In the genomic region with DNA sequence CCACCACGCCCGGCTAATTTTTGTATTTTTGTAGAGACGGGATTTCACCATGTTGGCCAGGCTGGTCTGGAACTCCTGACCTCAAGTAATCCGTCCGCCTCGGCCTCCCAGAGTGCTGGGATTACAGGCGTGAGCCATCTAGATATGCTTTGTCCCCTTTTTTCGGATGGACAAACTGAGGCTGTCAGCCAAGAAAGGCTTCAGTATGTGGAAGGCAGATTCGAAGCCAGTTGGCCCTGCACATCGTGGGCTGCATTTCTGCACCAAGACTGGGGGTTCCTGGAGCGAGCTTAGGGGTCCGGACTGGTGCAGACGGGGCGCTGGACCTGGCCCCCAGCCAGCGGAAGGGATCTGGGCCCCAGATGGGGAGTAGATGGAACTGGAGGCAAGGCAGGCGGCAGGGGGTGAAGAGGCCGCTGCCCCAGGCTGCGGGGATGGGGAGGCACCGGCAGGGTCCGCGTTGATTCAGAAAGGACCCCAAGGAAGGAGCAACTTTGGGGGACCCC, we compare ENCODE assay signal across 1 cellular context.
TF ChIP-seq lines count a peak whose summit lies in the region.

No MANE protein-coding gene starts in this region.

TF ChIP-seq in HepG2, 621 proteins besides CTCF, POLR2A, EP300 and RAD21:
- no peak for TF ChIP-seq HMG20B (CRISPR knock-in tag; conservative IDR thresholded peaks at IDR 0.05)
- no peak for TF ChIP-seq ZFP36L2 (CRISPR knock-in tag; IDR thresholded peaks at IDR 0.05)
- TF ChIP-seq, protein P1, sequence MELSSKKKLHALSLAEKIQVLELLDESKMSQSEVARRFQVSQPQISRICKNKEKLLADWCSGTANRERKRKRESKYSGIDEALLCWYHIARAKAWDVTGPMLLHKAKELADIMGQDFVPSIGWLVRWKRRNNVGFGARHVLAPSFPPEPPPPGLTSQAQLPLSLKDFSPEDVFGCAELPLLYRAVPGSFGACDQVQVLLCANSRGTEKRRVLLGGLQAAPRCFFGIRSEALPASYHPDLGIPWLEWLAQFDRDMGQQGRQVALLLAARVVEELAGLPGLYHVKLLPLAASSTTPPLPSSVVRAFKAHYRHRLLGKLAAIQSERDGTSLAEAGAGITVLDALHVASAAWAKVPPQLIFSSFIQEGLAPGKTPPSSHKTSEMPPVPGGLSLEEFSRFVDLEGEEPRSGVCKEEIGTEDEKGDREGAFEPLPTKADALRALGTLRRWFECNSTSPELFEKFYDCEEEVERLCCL (CRISPR knock-in tag; IDR thresholded peaks at IDR 0.05; ENCODE audit: borderline replicate concordance): no peak
- TF ChIP-seq TCF7 (IDR thresholded peaks at IDR 0.05; ENCODE audit: low read depth): no peak
- TF ChIP-seq RCOR2 (CRISPR knock-in tag; IDR thresholded peaks at IDR 0.05): 0 out of 2 replicates have a peak, but pooled peaks have one; percentile 25
- TF ChIP-seq ZNF460 (CRISPR knock-in tag; IDR thresholded peaks at IDR 0.05; ENCODE audit: borderline replicate concordance): no peak
- TF ChIP-seq ZMYM3 (CRISPR knock-in tag; IDR thresholded peaks at IDR 0.05): peak; percentile 83
- TF ChIP-seq BRCA1 (CRISPR knock-in tag; IDR thresholded peaks at IDR 0.05): no peak
- TF ChIP-seq, protein P2, sequence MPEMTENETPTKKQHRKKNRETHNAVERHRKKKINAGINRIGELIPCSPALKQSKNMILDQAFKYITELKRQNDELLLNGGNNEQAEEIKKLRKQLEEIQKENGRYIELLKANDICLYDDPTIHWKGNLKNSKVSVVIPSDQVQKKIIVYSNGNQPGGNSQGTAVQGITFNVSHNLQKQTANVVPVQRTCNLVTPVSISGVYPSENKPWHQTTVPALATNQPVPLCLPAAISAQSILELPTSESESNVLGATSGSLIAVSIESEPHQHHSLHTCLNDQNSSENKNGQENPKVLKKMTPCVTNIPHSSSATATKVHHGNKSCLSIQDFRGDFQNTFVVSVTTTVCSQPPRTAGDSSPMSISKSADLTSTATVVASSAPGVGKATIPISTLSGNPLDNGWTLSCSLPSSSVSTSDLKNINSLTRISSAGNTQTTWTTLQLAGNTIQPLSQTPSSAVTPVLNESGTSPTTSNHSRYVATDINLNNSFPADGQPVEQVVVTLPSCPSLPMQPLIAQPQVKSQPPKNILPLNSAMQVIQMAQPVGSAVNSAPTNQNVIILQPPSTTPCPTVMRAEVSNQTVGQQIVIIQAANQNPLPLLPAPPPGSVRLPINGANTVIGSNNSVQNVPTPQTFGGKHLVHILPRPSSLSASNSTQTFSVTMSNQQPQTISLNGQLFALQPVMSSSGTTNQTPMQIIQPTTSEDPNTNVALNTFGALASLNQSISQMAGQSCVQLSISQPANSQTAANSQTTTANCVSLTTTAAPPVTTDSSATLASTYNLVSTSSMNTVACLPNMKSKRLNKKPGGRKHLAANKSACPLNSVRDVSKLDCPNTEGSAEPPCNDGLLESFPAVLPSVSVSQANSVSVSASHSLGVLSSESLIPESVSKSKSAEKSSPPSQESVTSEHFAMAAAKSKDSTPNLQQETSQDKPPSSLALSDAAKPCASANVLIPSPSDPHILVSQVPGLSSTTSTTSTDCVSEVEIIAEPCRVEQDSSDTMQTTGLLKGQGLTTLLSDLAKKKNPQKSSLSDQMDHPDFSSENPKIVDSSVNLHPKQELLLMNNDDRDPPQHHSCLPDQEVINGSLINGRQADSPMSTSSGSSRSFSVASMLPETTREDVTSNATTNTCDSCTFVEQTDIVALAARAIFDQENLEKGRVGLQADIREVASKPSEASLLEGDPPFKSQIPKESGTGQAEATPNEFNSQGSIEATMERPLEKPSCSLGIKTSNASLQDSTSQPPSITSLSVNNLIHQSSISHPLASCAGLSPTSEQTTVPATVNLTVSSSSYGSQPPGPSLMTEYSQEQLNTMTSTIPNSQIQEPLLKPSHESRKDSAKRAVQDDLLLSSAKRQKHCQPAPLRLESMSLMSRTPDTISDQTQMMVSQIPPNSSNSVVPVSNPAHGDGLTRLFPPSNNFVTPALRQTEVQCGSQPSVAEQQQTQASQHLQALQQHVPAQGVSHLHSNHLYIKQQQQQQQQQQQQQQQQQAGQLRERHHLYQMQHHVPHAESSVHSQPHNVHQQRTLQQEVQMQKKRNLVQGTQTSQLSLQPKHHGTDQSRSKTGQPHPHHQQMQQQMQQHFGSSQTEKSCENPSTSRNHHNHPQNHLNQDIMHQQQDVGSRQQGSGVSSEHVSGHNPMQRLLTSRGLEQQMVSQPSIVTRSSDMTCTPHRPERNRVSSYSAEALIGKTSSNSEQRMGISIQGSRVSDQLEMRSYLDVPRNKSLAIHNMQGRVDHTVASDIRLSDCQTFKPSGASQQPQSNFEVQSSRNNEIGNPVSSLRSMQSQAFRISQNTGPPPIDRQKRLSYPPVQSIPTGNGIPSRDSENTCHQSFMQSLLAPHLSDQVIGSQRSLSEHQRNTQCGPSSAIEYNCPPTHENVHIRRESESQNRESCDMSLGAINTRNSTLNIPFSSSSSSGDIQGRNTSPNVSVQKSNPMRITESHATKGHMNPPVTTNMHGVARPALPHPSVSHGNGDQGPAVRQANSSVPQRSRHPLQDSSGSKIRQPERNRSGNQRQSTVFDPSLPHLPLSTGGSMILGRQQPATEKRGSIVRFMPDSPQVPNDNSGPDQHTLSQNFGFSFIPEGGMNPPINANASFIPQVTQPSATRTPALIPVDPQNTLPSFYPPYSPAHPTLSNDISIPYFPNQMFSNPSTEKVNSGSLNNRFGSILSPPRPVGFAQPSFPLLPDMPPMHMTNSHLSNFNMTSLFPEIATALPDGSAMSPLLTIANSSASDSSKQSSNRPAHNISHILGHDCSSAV (CRISPR knock-in tag; IDR thresholded peaks at IDR 0.05; ENCODE audit: borderline replicate concordance): no peak
- no peak for TF ChIP-seq CHD2 (IDR thresholded peaks at IDR 0.05; ENCODE audit: low read depth, low read length)
- no peak for TF ChIP-seq ZNF614 (CRISPR knock-in tag; IDR thresholded peaks at IDR 0.05; ENCODE audit: borderline replicate concordance)
- no peak for TF ChIP-seq POLR2G (IDR thresholded peaks at IDR 0.05; ENCODE audit: low read depth, low read length)
- TF ChIP-seq HNRNPUL1 (IDR thresholded peaks at IDR 0.05; ENCODE audit: low read depth, low read length): no peak
- TF ChIP-seq ZNF121 (CRISPR knock-in tag; IDR thresholded peaks at IDR 0.05): no peak
- TF ChIP-seq PHF20 (CRISPR knock-in tag; IDR thresholded peaks at IDR 0.05): no peak
- peak; percentile 30; the same call in 1 of the 2 replicates for TF ChIP-seq ADNP (CRISPR knock-in tag; IDR thresholded peaks at IDR 0.05)
- no peak for TF ChIP-seq EHMT2 (IDR thresholded peaks at IDR 0.05; ENCODE audit: borderline replicate concordance, low read depth, low read length)
- TF ChIP-seq, protein P3, sequence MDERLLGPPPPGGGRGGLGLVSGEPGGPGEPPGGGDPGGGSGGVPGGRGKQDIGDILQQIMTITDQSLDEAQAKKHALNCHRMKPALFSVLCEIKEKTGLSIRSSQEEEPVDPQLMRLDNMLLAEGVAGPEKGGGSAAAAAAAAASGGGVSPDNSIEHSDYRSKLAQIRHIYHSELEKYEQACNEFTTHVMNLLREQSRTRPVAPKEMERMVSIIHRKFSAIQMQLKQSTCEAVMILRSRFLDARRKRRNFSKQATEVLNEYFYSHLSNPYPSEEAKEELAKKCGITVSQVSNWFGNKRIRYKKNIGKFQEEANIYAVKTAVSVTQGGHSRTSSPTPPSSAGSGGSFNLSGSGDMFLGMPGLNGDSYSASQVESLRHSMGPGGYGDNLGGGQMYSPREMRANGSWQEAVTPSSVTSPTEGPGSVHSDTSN (CRISPR knock-in tag; IDR thresholded peaks at IDR 0.05): no peak
- TF ChIP-seq ZNF713 (CRISPR knock-in tag; IDR thresholded peaks at IDR 0.05): no peak
- peak; percentile 94 for TF ChIP-seq ZNF629 (CRISPR knock-in tag; conservative IDR thresholded peaks at IDR 0.05)
- TF ChIP-seq, protein P4, sequence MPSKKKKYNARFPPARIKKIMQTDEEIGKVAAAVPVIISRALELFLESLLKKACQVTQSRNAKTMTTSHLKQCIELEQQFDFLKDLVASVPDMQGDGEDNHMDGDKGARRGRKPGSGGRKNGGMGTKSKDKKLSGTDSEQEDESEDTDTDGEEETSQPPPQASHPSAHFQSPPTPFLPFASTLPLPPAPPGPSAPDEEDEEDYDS (CRISPR knock-in tag; IDR thresholded peaks at IDR 0.05): no peak
- no peak for TF ChIP-seq ZNF792 (CRISPR knock-in tag; IDR thresholded peaks at IDR 0.05)
- no peak for TF ChIP-seq ZNF841 (CRISPR knock-in tag; IDR thresholded peaks at IDR 0.05; ENCODE audit: borderline replicate concordance)
- TF ChIP-seq, protein P5, sequence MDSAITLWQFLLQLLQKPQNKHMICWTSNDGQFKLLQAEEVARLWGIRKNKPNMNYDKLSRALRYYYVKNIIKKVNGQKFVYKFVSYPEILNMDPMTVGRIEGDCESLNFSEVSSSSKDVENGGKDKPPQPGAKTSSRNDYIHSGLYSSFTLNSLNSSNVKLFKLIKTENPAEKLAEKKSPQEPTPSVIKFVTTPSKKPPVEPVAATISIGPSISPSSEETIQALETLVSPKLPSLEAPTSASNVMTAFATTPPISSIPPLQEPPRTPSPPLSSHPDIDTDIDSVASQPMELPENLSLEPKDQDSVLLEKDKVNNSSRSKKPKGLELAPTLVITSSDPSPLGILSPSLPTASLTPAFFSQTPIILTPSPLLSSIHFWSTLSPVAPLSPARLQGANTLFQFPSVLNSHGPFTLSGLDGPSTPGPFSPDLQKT (CRISPR knock-in tag; IDR thresholded peaks at IDR 0.05; ENCODE audit: borderline replicate concordance): no peak
- no peak for TF ChIP-seq AKAP8 (CRISPR knock-in tag; IDR thresholded peaks at IDR 0.05)
TF ChIP-seq in HepG2: peak in this region for 4.
